ENCODE assay signal across 18 cellular contexts in genomic region chr2:222548997-222549396, GRCh38.
A peak's percentile ranks its signal among the peaks of the same experiment; 100 is the strongest.
DNase-seq lines count a peak whose midpoint lies in the region; ATAC-seq and TF ChIP-seq lines count a peak whose summit lies in the region.
"Had no signal": no experiment of that assay in that cellular context is flagged by ENCODE, and none has a peak within 500 bp of the region (broad histone marks: within the 10 kb centered on the region; RNA-seq: fewer than 3 reads in every experiment).

No MANE protein-coding gene starts in this region.

- H4K20me1 ChIP-seq in GM23338 (replicated peaks; ENCODE audit: insufficient read depth) (no peaks in the 10 kb centered on the region), neural progenitor cell (ENCODE audit: low read depth) (no peaks in the 10 kb centered on the region)

- H3K4me1 ChIP-seq in GM23338 (ENCODE audit: insufficient read depth) = peaks cover 15% of the 10 kb centered on the region
- H3K4me1 ChIP-seq in NT2/D1 (ENCODE audit: insufficient read depth, insufficient read length) = peaks cover 3% of the 10 kb centered on the region
- peaks cover 37% of the 10 kb centered on the region for H3K4me1 ChIP-seq in neural progenitor cell
- H3K4me1 ChIP-seq: BE2C, Caco-2, pancreas had no signal

- no peak overlapping the region for H3K27ac ChIP-seq in GM23338 (ENCODE audit: low read depth)
- peak overlapping the region; percentile 53 for H3K27ac ChIP-seq in neural progenitor cell
- no peak overlapping the region for H3K27ac ChIP-seq in coronary artery
- H3K27ac ChIP-seq: pancreas, skin epidermis had no signal

- H3K9me3 ChIP-seq in NT2/D1 (ENCODE audit: insufficient read depth, low read length) (peaks cover 5% of the 10 kb centered on the region; the same call in 1 of the 2 replicates), neural progenitor cell (ENCODE audit: low read depth) (no peaks in the 10 kb centered on the region)
- H3K9me3 ChIP-seq: BE2C, Caco-2, pancreas had no signal

- H3K27me3 ChIP-seq in GM23338 (ENCODE audit: insufficient read depth) = no peaks in the 10 kb centered on the region
- H3K27me3 ChIP-seq in NT2/D1 (ENCODE audit: insufficient read depth, insufficient read length) = no peaks in the 10 kb centered on the region
- H3K27me3 ChIP-seq in neural progenitor cell = no peaks in the 10 kb centered on the region
- H3K27me3 ChIP-seq: BE2C had no signal

- no peaks in the 10 kb centered on the region for H3K9me2 ChIP-seq in GM23338 (ENCODE audit: insufficient read depth)

- H3K9me3 Mint-ChIP-seq in GM23338 (no peaks in the 10 kb centered on the region), neural progenitor cell (no peaks in the 10 kb centered on the region)
- no peaks in the 10 kb centered on the region for H3K9me3 Mint-ChIP-seq in activated CD8-positive, alpha-beta memory T cell treated with anti-CD3 and anti-CD28 coated beads, Interleukin-2, amount 10 ng/mL, durations not matched to agents 7 days and 5 days (ENCODE audit: low read depth)

- no peaks in the 10 kb centered on the region for H3F3A ChIP-seq in GM23338 (replicated peaks; ENCODE audit: low read depth)
- H3F3A ChIP-seq in neural progenitor cell (ENCODE audit: low read depth) = peaks cover 35% of the 10 kb centered on the region

- no peaks in the 10 kb centered on the region for H3K36me3 ChIP-seq in GM23338 (ENCODE audit: insufficient read depth)
- no peaks in the 10 kb centered on the region for H3K36me3 ChIP-seq in NT2/D1 (ENCODE audit: insufficient read depth, insufficient read length, low read length)
- no peaks in the 10 kb centered on the region for H3K36me3 ChIP-seq in neural progenitor cell
- H3K36me3 ChIP-seq: BE2C, pancreas had no signal

- no peak overlapping the region for H3K4me3 Mint-ChIP-seq in GM23338
- peak overlapping the region; percentile 2 for H3K4me3 Mint-ChIP-seq in neural progenitor cell
- H3K4me3 Mint-ChIP-seq in activated CD8-positive, alpha-beta memory T cell treated with anti-CD3 and anti-CD28 coated beads, Interleukin-2, amount 10 ng/mL, durations not matched to agents 7 days and 5 days = no peak overlapping the region

- ATAC-seq in GM23338 = peak; percentile 96
- ATAC-seq in activated CD8-positive, alpha-beta memory T cell treated with anti-CD3 and anti-CD28 coated beads, Interleukin-2, amount 10 ng/mL, durations not matched to agents 7 days and 5 days = no peak
- ATAC-seq: pancreas had no signal

- POLR2A ChIA-PET in HEK293T (lab: Yijun Ruan, JAX) = no interaction called here

- no peak overlapping the region for H2AFZ ChIP-seq in GM23338
- H2AFZ ChIP-seq in neural progenitor cell (replicated peaks) = no peak overlapping the region

- DNase-seq in GM23338 (ENCODE audit: low spot score) (peak; percentile 87), NT2/D1 (ENCODE audit: low read depth, low spot score) (peak; percentile 66), fibroblast of gingiva (ENCODE audit: low read depth) (peak; percentile 76), neural progenitor cell (ENCODE audit: low spot score) (peak; percentile 83), HEK293T (ENCODE audit: extremely low spot score) (no peak), NCI-H345 treated with DMSO at 0.1 percent for 48 hours (lab: John Stamatoyannopoulos, UW; ENCODE audit: unreplicated experiment) (no peak), coronary artery (ENCODE audit: low spot score) (no peak)
- DNase-seq in activated CD8-positive, alpha-beta memory T cell treated with anti-CD3 and anti-CD28 coated beads, Interleukin-2, amount 10 ng/mL, durations not matched to agents 7 days and 5 days = no peak
- DNase-seq: activated CD8-positive, alpha-beta memory T cell treated with anti-CD3 and anti-CD28 coated beads for 24 hours; BE2C; Caco-2; NCI-H1092 treated with DMSO at 0.1 percent for 48 hours; NCI-H526 treated with DMSO at 0.1 percent for 48 hours; OCI-M1; pancreas; SIG-M5; T-helper 2 cell had no signal

- H3K27me3 Mint-ChIP-seq in GM23338 (ENCODE audit: insufficient read depth, low read depth, poor library complexity) (no peaks in the 10 kb centered on the region), neural progenitor cell (ENCODE audit: insufficient read depth, low read depth) (peaks cover 2% of the 10 kb centered on the region)
- peaks cover 26% of the 10 kb centered on the region for H3K27me3 Mint-ChIP-seq in activated CD8-positive, alpha-beta memory T cell treated with anti-CD3 and anti-CD28 coated beads, Interleukin-2, amount 10 ng/mL, durations not matched to agents 7 days and 5 days

- H3K4me2 ChIP-seq in GM23338 = peak overlapping the region; percentile 35
- H3K4me2 ChIP-seq in neural progenitor cell = peak overlapping the region; percentile 75

- H3K9ac ChIP-seq in NT2/D1 (ENCODE audit: insufficient read length, low read depth) (no peak overlapping the region), neural progenitor cell (no peak overlapping the region)

- H3K27ac Mint-ChIP-seq in GM23338 = no peak overlapping the region
- peak overlapping the region; percentile 38 for H3K27ac Mint-ChIP-seq in neural progenitor cell
- no peak overlapping the region for H3K27ac Mint-ChIP-seq in activated CD8-positive, alpha-beta memory T cell treated with anti-CD3 and anti-CD28 coated beads, Interleukin-2, amount 10 ng/mL, durations not matched to agents 7 days and 5 days

- H3K4me1 Mint-ChIP-seq in GM23338 (peaks cover 18% of the 10 kb centered on the region), neural progenitor cell (peaks cover 48% of the 10 kb centered on the region)
- H3K4me1 Mint-ChIP-seq in activated CD8-positive, alpha-beta memory T cell treated with anti-CD3 and anti-CD28 coated beads, Interleukin-2, amount 10 ng/mL, durations not matched to agents 7 days and 5 days = no peaks in the 10 kb centered on the region

- no peak for TF ChIP-seq CTCF in GM23338 (conservative IDR thresholded peaks at IDR 0.05; ENCODE audit: low read depth in 2 of 2)
- no peak for TF ChIP-seq CTCF in neural progenitor cell (IDR thresholded peaks at IDR 0.05)
- no peak for TF ChIP-seq CTCF in coronary artery (IDR thresholded peaks at IDR 0.05)

- H3K4me3 ChIP-seq in GM23338 = no peak overlapping the region
- H3K4me3 ChIP-seq in NT2/D1 (ENCODE audit: insufficient read length, low read depth) = no peak overlapping the region
- H3K4me3 ChIP-seq in neural progenitor cell = peak overlapping the region; percentile 19
- H3K4me3 ChIP-seq in coronary artery = no peak overlapping the region
- H3K4me3 ChIP-seq: pancreas, skin epidermis had no signal

- H3K79me2 ChIP-seq in GM23338 (replicated peaks; ENCODE audit: insufficient read depth) = no peaks in the 10 kb centered on the region
- no peaks in the 10 kb centered on the region for H3K79me2 ChIP-seq in neural progenitor cell (ENCODE audit: low read depth)

- CTCF ChIA-PET in HEK293T (lab: Yijun Ruan, JAX) = interaction anchor here (1.1 kb wide), 1 partner anchor 524 kb away, joined by 3 read pairs; no protein-coding TSS in a partner anchor
- CTCF ChIA-PET in activated CD8-positive, alpha-beta memory T cell treated with anti-CD3 and anti-CD28 coated beads, Interleukin-2, amount 10 ng/mL, durations not matched to agents 7 days and 5 days (lab: Charles Lee) = no interaction called here

- H3K36me3 Mint-ChIP-seq in GM23338 (ENCODE audit: low read depth) (no peaks in the 10 kb centered on the region), neural progenitor cell (no peaks in the 10 kb centered on the region)
- H3K36me3 Mint-ChIP-seq in activated CD8-positive, alpha-beta memory T cell treated with anti-CD3 and anti-CD28 coated beads, Interleukin-2, amount 10 ng/mL, durations not matched to agents 7 days and 5 days = no peaks in the 10 kb centered on the region

TF ChIP-seq in GM23338, 12 proteins besides CTCF, POLR2A, EP300 and RAD21 (continues in another document):
- TF ChIP-seq ZNF114 (CRISPR knock-in tag; IDR thresholded peaks at IDR 0.05) (no peak), EZH2phosphoT487 (IDR thresholded peaks at IDR 0.05; ENCODE audit: unreplicated experiment) (no peak)

TF ChIP-seq in HEK293T, 16 proteins besides CTCF, POLR2A, EP300 and RAD21:
- TF ChIP-seq, protein P1, sequence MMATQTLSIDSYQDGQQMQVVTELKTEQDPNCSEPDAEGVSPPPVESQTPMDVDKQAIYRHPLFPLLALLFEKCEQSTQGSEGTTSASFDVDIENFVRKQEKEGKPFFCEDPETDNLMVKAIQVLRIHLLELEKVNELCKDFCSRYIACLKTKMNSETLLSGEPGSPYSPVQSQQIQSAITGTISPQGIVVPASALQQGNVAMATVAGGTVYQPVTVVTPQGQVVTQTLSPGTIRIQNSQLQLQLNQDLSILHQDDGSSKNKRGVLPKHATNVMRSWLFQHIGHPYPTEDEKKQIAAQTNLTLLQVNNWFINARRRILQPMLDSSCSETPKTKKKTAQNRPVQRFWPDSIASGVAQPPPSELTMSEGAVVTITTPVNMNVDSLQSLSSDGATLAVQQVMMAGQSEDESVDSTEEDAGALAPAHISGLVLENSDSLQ (IDR thresholded peaks at IDR 0.05) = no peak
- TF ChIP-seq L3MBTL2 (conservative IDR thresholded peaks at IDR 0.05) (no peak), CTBP1 (IDR thresholded peaks at IDR 0.05; ENCODE audit: borderline replicate concordance) (no peak), TARDBP (IDR thresholded peaks at IDR 0.05) (no peak), SP1 (IDR thresholded peaks at IDR 0.05) (no peak), NFRKB (IDR thresholded peaks at IDR 0.05) (no peak), HDGF (IDR thresholded peaks at IDR 0.05; ENCODE audit: borderline replicate concordance) (no peak), BHLHE40 (IDR thresholded peaks at IDR 0.05; ENCODE audit: borderline replicate concordance) (no peak), LEF1 (IDR thresholded peaks at IDR 0.05; ENCODE audit: borderline replicate concordance) (no peak), FOXM1 (IDR thresholded peaks at IDR 0.05; ENCODE audit: borderline replicate concordance) (no peak), ELF4 (IDR thresholded peaks at IDR 0.05) (no peak), ZNF384 (IDR thresholded peaks at IDR 0.05) (no peak), ARNT (IDR thresholded peaks at IDR 0.05) (no peak), SUZ12 (IDR thresholded peaks at IDR 0.05) (no peak), FOXK2 (IDR thresholded peaks at IDR 0.05) (no peak), FOXA1 (IDR thresholded peaks at IDR 0.05) (no peak)

Comparison
In these comparisons a context has a peak if more than half of its experiments do, and no peak if none do; other contexts are left out.
1. DNase-seq: peak in GM23338 (single experiment), NT2/D1 (single experiment), fibroblast of gingiva (single experiment) and neural progenitor cell (single experiment); none in HEK293T (single experiment), NCI-H345 treated with DMSO at 0.1 percent for 48 hours (single experiment), activated CD8-positive, alpha-beta memory T cell treated with anti-CD3 and anti-CD28 coated beads, Interleukin-2, amount 10 ng/mL, durations not matched to agents 7 days and 5 days (single experiment) and coronary artery (single experiment).